1 cellular context compared by ENCODE assay signal in genomic region chr7:149317986-149318672, GRCh38.
TF ChIP-seq lines count a peak whose summit lies in the region.

No MANE protein-coding gene starts in this region.

TF ChIP-seq in K562, 482 proteins besides CTCF, POLR2A, EP300 and RAD21:
- TF ChIP-seq RCOR1 (IDR thresholded peaks at IDR 0.05; ENCODE audit: borderline replicate concordance in 1 of 2, low read depth in 2 of 2, low read length in 2 of 2) (0 out of 4 replicates have a peak, but pooled peaks of 1 of the 2 experiments have one; percentile 32), TOE1 (IDR thresholded peaks at IDR 0.05; ENCODE audit: borderline replicate concordance) (0 out of 2 replicates have a peak, but pooled peaks have one; percentile 49), TOE1 (CRISPR knock-in tag; IDR thresholded peaks at IDR 0.05; ENCODE audit: borderline replicate concordance, low read depth) (no peak), SMARCA5 (IDR thresholded peaks at IDR 0.05) (peak; percentile 77), CTCFL (IDR thresholded peaks at IDR 0.05; ENCODE audit: borderline replicate concordance, insufficient read depth, low read depth, low read length, poor library complexity, severe bottlenecking) (peak; percentile 71), KDM4B (IDR thresholded peaks at IDR 0.05; ENCODE audit: borderline replicate concordance in 2 of 2, low read depth in 1 of 2) (no peak), C11orf30 (IDR thresholded peaks at IDR 0.05; ENCODE audit: low read depth) (peak; percentile 21; the same call in 1 of the 2 replicates), SMC3 (conservative IDR thresholded peaks at IDR 0.05; ENCODE audit: insufficient read depth, low read depth, low read length) (0 out of 2 replicates have a peak, but pooled peaks have one; percentile 14), PYGO2 (tag; IDR thresholded peaks at IDR 0.05) (no peak), TRIM24 (IDR thresholded peaks at IDR 0.05) (peak; percentile 43 to 55; a peak in 2 of 4 replicates), HMG20A (CRISPR knock-in tag; conservative IDR thresholded peaks at IDR 0.05) (no peak), CEBPB (tag; IDR thresholded peaks at IDR 0.05) (0 out of 2 replicates have a peak, but pooled peaks have one; percentile 18), VEZF1 (CRISPR knock-in tag; IDR thresholded peaks at IDR 0.05) (0 out of 2 replicates have a peak, but pooled peaks have one; percentile 11), ZNF24 (IDR thresholded peaks at IDR 0.05) (0 out of 2 replicates have a peak, but pooled peaks have one; percentile 9), ZNF398 (CRISPR knock-in tag; IDR thresholded peaks at IDR 0.05) (no peak), CBX3 (IDR thresholded peaks at IDR 0.05; ENCODE audit: borderline replicate concordance in 1 of 2, low read length in 2 of 2) (peak in 1 of 2 experiments; percentile 65; a peak in 2 of 3 replicates), ARNT (IDR thresholded peaks at IDR 0.05) (peak in 1 of 2 experiments; percentile 20; a peak in 1 of 4 replicates), ATF3 (IDR thresholded peaks at IDR 0.05) (0 out of 2 replicates have a peak, but pooled peaks have one; percentile 13), ATF3 (CRISPR knock-in tag; conservative IDR thresholded peaks at IDR 0.05) (no peak), FOXK2 (conservative IDR thresholded peaks at IDR 0.05 in 1 of 2, IDR thresholded peaks at IDR 0.05 in 1 of 2; ENCODE audit: low read depth in 2 of 2) (no peak), DPF2 (IDR thresholded peaks at IDR 0.05) (peak; percentile 24; the same call in 1 of the 2 replicates), EHMT2 (IDR thresholded peaks at IDR 0.05) (0 out of 2 replicates have a peak, but pooled peaks have one; percentile 27), CXXC5 (CRISPR knock-in tag; IDR thresholded peaks at IDR 0.05) (0 out of 2 replicates have a peak, but pooled peaks have one; percentile 12), TEAD4 (IDR thresholded peaks at IDR 0.05; ENCODE audit: low read length) (peak; percentile 44; the same call in 1 of the 2 replicates), TEAD4 (CRISPR knock-in tag; IDR thresholded peaks at IDR 0.05; ENCODE audit: borderline replicate concordance) (no peak), SMARCE1 (IDR thresholded peaks at IDR 0.05) (0 out of 2 replicates have a peak, but pooled peaks have one; percentile 18), MYC (IDR thresholded peaks at IDR 0.05; ENCODE audit: low read depth, low read length) (peak; percentile 46; the same call in 1 of the 2 replicates), MYC (CRISPR knock-in tag; IDR thresholded peaks at IDR 0.05; ENCODE audit: borderline replicate concordance, low read depth) (no peak), NFATC3 (IDR thresholded peaks at IDR 0.05) (peak; percentile 72; the same call in 1 of the 2 replicates), MTA3 (IDR thresholded peaks at IDR 0.05; ENCODE audit: borderline replicate concordance) (0 out of 2 replicates have a peak, but pooled peaks have one; percentile 53), TCFL5 (CRISPR knock-in tag; conservative IDR thresholded peaks at IDR 0.05) (no peak), EGR1 (conservative IDR thresholded peaks at IDR 0.05) (0 out of 2 replicates have a peak, but pooled peaks have one; percentile 15), BHLHE40 (IDR thresholded peaks at IDR 0.05; ENCODE audit: low read length) (no peak), ZNF57 (CRISPR knock-in tag; IDR thresholded peaks at IDR 0.05) (0 out of 2 replicates have a peak, but pooled peaks have one; percentile 40), MAZ (CRISPR knock-in tag; conservative IDR thresholded peaks at IDR 0.05 in 1 of 2, IDR thresholded peaks at IDR 0.05 in 1 of 2) (peak in 1 of 2 experiments; percentile 61; a peak in 1 of 4 replicates), ZBTB7A (IDR thresholded peaks at IDR 0.05; ENCODE audit: borderline replicate concordance, control insufficient read depth, low read depth, low read length) (peak; percentile 54), UBTF (IDR thresholded peaks at IDR 0.05; ENCODE audit: borderline replicate concordance in 1 of 2, low read depth in 2 of 2, low read length in 2 of 2) (0 out of 4 replicates have a peak, but pooled peaks of 1 of the 2 experiments have one; percentile 18)
